Comparison of ENCODE assay signal across 24 cellular contexts in the genomic region with DNA sequence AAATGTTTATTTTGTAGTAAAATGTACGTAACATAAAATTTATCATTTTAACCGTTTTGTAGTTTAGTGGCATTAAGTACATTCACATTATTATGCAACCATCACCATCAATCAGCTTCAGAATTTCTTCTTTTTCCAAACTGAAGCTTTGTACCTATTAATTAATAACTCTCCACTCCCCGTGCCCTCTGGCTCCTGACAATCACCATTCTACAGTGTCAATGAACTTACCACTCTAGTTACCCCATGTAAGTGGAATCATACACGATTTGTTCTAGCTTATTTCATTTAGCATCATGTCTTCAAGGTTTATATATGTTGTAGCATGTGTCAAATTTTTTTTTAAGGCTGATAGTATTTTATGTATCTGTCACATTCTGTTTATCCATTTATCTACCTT.
"Had no signal": no experiment of that assay in that cellular context is flagged by ENCODE, and none has a peak within 500 bp of the region (broad histone marks: within the 10 kb centered on the region; RNA-seq: fewer than 3 reads in every experiment).

No MANE protein-coding gene starts in this region.

- ATAC-seq: K562 had no signal

- FAIRE-seq: K562, RCC 7860 had no signal

- H3K4me2 ChIP-seq: KMS-11 had no signal

- H3K9ac ChIP-seq: KMS-11 had no signal

- H3K27me3 ChIP-seq: SJSA1 had no signal

- H3K4me1 ChIP-seq: SJSA1 had no signal

- H3K4me3 ChIP-seq: K562, SJSA1, SK-N-MC had no signal

- H3K27ac Mint-ChIP-seq: IgD-negative memory B cell had no signal

- H3K9me3 ChIP-seq: SJSA1 had no signal

- H3K4me3 Mint-ChIP-seq: IgD-negative memory B cell had no signal

- H3K36me3 ChIP-seq: SJSA1 had no signal

- H3K36me3 Mint-ChIP-seq: IgD-negative memory B cell had no signal

- H3K9me3 Mint-ChIP-seq: IgD-negative memory B cell had no signal

- H3K27me3 Mint-ChIP-seq: IgD-negative memory B cell had no signal

- H3K27ac ChIP-seq: KMS-11, SJSA1, SK-N-MC had no signal

- DNase-seq: Kasumi-1, MM.1S, NCI-H1092 treated with DMSO at 0.1 percent for 48 hours, NCI-H1436, NCI-H187, NCI-H2029, NCI-H2081 treated with DMSO at 0.1 percent for 48 hours, NCI-H2171, NCI-H226, NCI-H446, NCI-H510A, NCI-H524 treated with DMSO at 0.1 percent for 48 hours, NCI-H69, NCI-H774, Right ventricle myocardium superior, RPMI8226, SIG-M5, SW 1271 had no signal
